ENCODE assay signal across 18 cellular contexts in genomic region chr2:179574061-179574519, GRCh38.
DNase-seq lines count a peak whose midpoint lies in the region; TF ChIP-seq lines count a peak whose summit lies in the region.
"Had no signal": no experiment of that assay in that cellular context is flagged by ENCODE, and none has a peak within 500 bp of the region (broad histone marks: within the 10 kb centered on the region; RNA-seq: fewer than 3 reads in every experiment).

No MANE protein-coding gene starts in this region.

- H3K36me3 ChIP-seq in Caco-2 (ENCODE audit: control insufficient read depth, insufficient read depth, low read length), result no peaks in the 10 kb centered on the region
- H3K36me3 ChIP-seq in Loucy (ENCODE audit: insufficient read depth, low read length), result no peaks in the 10 kb centered on the region
- H3K36me3 ChIP-seq in osteoblast (ENCODE audit: insufficient read depth, low read length), result no peaks in the 10 kb centered on the region
- H3K36me3 ChIP-seq in uterus, result no peaks in the 10 kb centered on the region

- DNase-seq in Caco-2, result no peak
- DNase-seq in glomerular visceral epithelial cell (ENCODE audit: extremely low spot score), result peak; percentile 16
- no peak for DNase-seq in osteoblast (ENCODE audit: insufficient read length, low spot score, missing footprints)
- no peak for DNase-seq in activated CD4-positive, alpha-beta T cell treated with anti-CD3 and anti-CD28 coated beads, Interleukin-2, amount 10 ng/mL, durations not matched to agents 7 days and 5 days
- DNase-seq in caudate nucleus (lab: John Stamatoyannopoulos, UW), result no peak
- no peak for DNase-seq in activated naive CD4-positive, alpha-beta T cell treated with anti-CD3 and anti-CD28 coated beads for 36 hours
- no peak for DNase-seq in uterus
- DNase-seq: ACHN; CD4-positive, alpha-beta T cell; DMS79 treated with DMSO at 0.1 percent for 48 hours; NCI-H1048; NCI-H2107; NCI-H226; NCI-H69; PC-9 had no signal

- TF ChIP-seq CTCF in Caco-2 (IDR thresholded peaks at IDR 0.05; ENCODE audit: insufficient read depth in 1 of 2, low read depth in 1 of 2, low read length in 1 of 2, severe bottlenecking in 1 of 2, unreplicated experiment in 1 of 2) (no peak), Loucy (conservative IDR thresholded peaks at IDR 0.05; ENCODE audit: low read length) (no peak), osteoblast (IDR thresholded peaks at IDR 0.05; ENCODE audit: extremely low read depth, low read depth, low read length) (no peak), uterus (IDR thresholded peaks at IDR 0.05) (no peak)

- BruUV-seq in Caco-2 (replicated peaks; lab: Mats Ljungman, UMichigan), result no TSS peak

- H3K4me3 ChIP-seq in Caco-2 (ENCODE audit: low read depth, low read length) (no peak overlapping the region), Loucy (ENCODE audit: low read length, poor library complexity, severe bottlenecking) (no peak overlapping the region), osteoblast (ENCODE audit: insufficient read depth, low read length) (no peak overlapping the region), uterus (no peak overlapping the region)
- H3K4me3 ChIP-seq: GM23338, PC-9 had no signal

- H3K4me1 Mint-ChIP-seq in Caco-2 (ENCODE audit: low read depth, unreplicated experiment), result peaks cover 15% of the 10 kb centered on the region
- H3K4me1 Mint-ChIP-seq in activated CD4-positive, alpha-beta T cell treated with anti-CD3 and anti-CD28 coated beads, Interleukin-2, amount 10 ng/mL, durations not matched to agents 7 days and 5 days, result no peaks in the 10 kb centered on the region
- H3K4me1 Mint-ChIP-seq in activated naive CD4-positive, alpha-beta T cell treated with anti-CD3 and anti-CD28 coated beads for 36 hours (ENCODE audit: low read depth), result no peaks in the 10 kb centered on the region
- H3K4me1 Mint-ChIP-seq: B cell, GM23338 had no signal

- peak overlapping the region; percentile 27 for H3K4me3 Mint-ChIP-seq in Caco-2 (ENCODE audit: unreplicated experiment)
- no peak overlapping the region for H3K4me3 Mint-ChIP-seq in activated CD4-positive, alpha-beta T cell treated with anti-CD3 and anti-CD28 coated beads, Interleukin-2, amount 10 ng/mL, durations not matched to agents 7 days and 5 days
- no peak overlapping the region for H3K4me3 Mint-ChIP-seq in activated naive CD4-positive, alpha-beta T cell treated with anti-CD3 and anti-CD28 coated beads for 36 hours
- H3K4me3 Mint-ChIP-seq: B cell; CD4-positive, alpha-beta T cell; GM23338 had no signal

- H3K79me2 ChIP-seq in Loucy (ENCODE audit: insufficient read depth, low read length) (no peaks in the 10 kb centered on the region), osteoblast (ENCODE audit: insufficient read depth, low read length) (no peaks in the 10 kb centered on the region)

- no peaks in the 10 kb centered on the region for H3F3A ChIP-seq in Loucy (ENCODE audit: low read depth)

- H2AFZ ChIP-seq in Loucy (ENCODE audit: low read length) (no peak overlapping the region), osteoblast (ENCODE audit: low read length) (peak overlapping the region; percentile 35)
- H2AFZ ChIP-seq: GM23338 had no signal

- no peaks in the 10 kb centered on the region for H3K27me3 Mint-ChIP-seq in Caco-2 (ENCODE audit: insufficient read depth, unreplicated experiment)
- H3K27me3 Mint-ChIP-seq in activated CD4-positive, alpha-beta T cell treated with anti-CD3 and anti-CD28 coated beads, Interleukin-2, amount 10 ng/mL, durations not matched to agents 7 days and 5 days, result no peaks in the 10 kb centered on the region
- no peaks in the 10 kb centered on the region for H3K27me3 Mint-ChIP-seq in activated naive CD4-positive, alpha-beta T cell treated with anti-CD3 and anti-CD28 coated beads for 36 hours (ENCODE audit: low read depth)
- H3K27me3 Mint-ChIP-seq: CD4-positive, alpha-beta T cell had no signal

- H4K20me1 ChIP-seq in Loucy (ENCODE audit: insufficient read depth, low read length, poor library complexity, severe bottlenecking) (no peaks in the 10 kb centered on the region), osteoblast (ENCODE audit: insufficient read depth, low read length) (no peaks in the 10 kb centered on the region)

- H3K9me3 ChIP-seq in Caco-2 (peaks cover 5% of the 10 kb centered on the region; the same call in 1 of the 2 replicates), Loucy (ENCODE audit: insufficient read depth, low read depth, low read length) (no peaks in the 10 kb centered on the region), osteoblast (ENCODE audit: low read depth, low read length) (no peaks in the 10 kb centered on the region), uterus (no peaks in the 10 kb centered on the region)

- H3K4me2 ChIP-seq in Loucy (ENCODE audit: low read depth, low read length, poor library complexity, severe bottlenecking), result peak overlapping the region; percentile 8
- H3K4me2 ChIP-seq in osteoblast (ENCODE audit: insufficient read depth, low read length), result peak overlapping the region; percentile 52
- H3K4me2 ChIP-seq: GM23338, PC-9 had no signal

- peaks cover 27% of the 10 kb centered on the region for H3K4me1 ChIP-seq in Caco-2
- peaks cover 10% of the 10 kb centered on the region for H3K4me1 ChIP-seq in Loucy (ENCODE audit: insufficient read depth, low read length, poor library complexity, severe bottlenecking)
- H3K4me1 ChIP-seq in osteoblast (ENCODE audit: insufficient read depth, low read length), result peaks cover 16% of the 10 kb centered on the region
- no peaks in the 10 kb centered on the region for H3K4me1 ChIP-seq in uterus

- intact Hi-C loops in Caco-2 (cut with micrococcal nuclease; ENCODE audit: unreplicated experiment) (loop anchor here (2.0 kb wide), 1 partner anchor 31 kb away; no protein-coding TSS in a partner anchor), uterus (cut with DNase I; ENCODE audit: low total_unique reads) (no loop called here)
- intact Hi-C loops in activated naive CD4-positive, alpha-beta T cell treated with anti-CD3 and anti-CD28 coated beads for 36 hours (cut with micrococcal nuclease), result no loop called here

- no peak overlapping the region for H3K27ac ChIP-seq in osteoblast (ENCODE audit: low read depth, low read length)
- H3K27ac ChIP-seq in caudate nucleus (ENCODE audit: low read depth, low read length), result no peak overlapping the region
- H3K27ac ChIP-seq in uterus, result no peak overlapping the region
- H3K27ac ChIP-seq: PC-9 had no signal

- no peak overlapping the region for H3K9ac ChIP-seq in Loucy (ENCODE audit: low read depth, low read length, poor library complexity, severe bottlenecking)

- no peak for TF ChIP-seq POLR2A in uterus (IDR thresholded peaks at IDR 0.05)

- no peaks in the 10 kb centered on the region for H3K9me3 Mint-ChIP-seq in Caco-2 (ENCODE audit: unreplicated experiment)
- no peaks in the 10 kb centered on the region for H3K9me3 Mint-ChIP-seq in activated CD4-positive, alpha-beta T cell treated with anti-CD3 and anti-CD28 coated beads, Interleukin-2, amount 10 ng/mL, durations not matched to agents 7 days and 5 days
- no peaks in the 10 kb centered on the region for H3K9me3 Mint-ChIP-seq in activated naive CD4-positive, alpha-beta T cell treated with anti-CD3 and anti-CD28 coated beads for 36 hours
- H3K9me3 Mint-ChIP-seq: CD4-positive, alpha-beta T cell; GM23338 had no signal

- POLR2A ChIA-PET in Caco-2 (lab: Charles Lee), result no interaction called here
- POLR2A ChIA-PET in activated CD4-positive, alpha-beta T cell treated with anti-CD3 and anti-CD28 coated beads, Interleukin-2, amount 10 ng/mL, durations not matched to agents 7 days and 5 days (lab: Charles Lee), result no interaction called here

- no peaks in the 10 kb centered on the region for H3K36me3 Mint-ChIP-seq in Caco-2 (ENCODE audit: insufficient read depth, unreplicated experiment)
- H3K36me3 Mint-ChIP-seq in activated CD4-positive, alpha-beta T cell treated with anti-CD3 and anti-CD28 coated beads, Interleukin-2, amount 10 ng/mL, durations not matched to agents 7 days and 5 days (ENCODE audit: low read depth), result no peaks in the 10 kb centered on the region
- no peaks in the 10 kb centered on the region for H3K36me3 Mint-ChIP-seq in activated naive CD4-positive, alpha-beta T cell treated with anti-CD3 and anti-CD28 coated beads for 36 hours (ENCODE audit: low read depth)

- H3K9me2 ChIP-seq in Loucy (replicated peaks; ENCODE audit: low read depth, low read length), result no peaks in the 10 kb centered on the region

- H3K27me3 ChIP-seq in Caco-2 (replicated peaks; ENCODE audit: control insufficient read depth, insufficient read depth, low read length) (no peaks in the 10 kb centered on the region), Loucy (ENCODE audit: insufficient read depth, low read length, poor library complexity, severe bottlenecking) (no peaks in the 10 kb centered on the region), osteoblast (ENCODE audit: insufficient read depth, low read length) (no peaks in the 10 kb centered on the region), uterus (no peaks in the 10 kb centered on the region)

- H3K27ac Mint-ChIP-seq in Caco-2 (ENCODE audit: unreplicated experiment), result peak overlapping the region; percentile 51
- no peak overlapping the region for H3K27ac Mint-ChIP-seq in activated CD4-positive, alpha-beta T cell treated with anti-CD3 and anti-CD28 coated beads, Interleukin-2, amount 10 ng/mL, durations not matched to agents 7 days and 5 days
- no peak overlapping the region for H3K27ac Mint-ChIP-seq in activated naive CD4-positive, alpha-beta T cell treated with anti-CD3 and anti-CD28 coated beads for 36 hours
- H3K27ac Mint-ChIP-seq: B cell; CD4-positive, alpha-beta T cell; GM23338 had no signal

- CTCF ChIA-PET in Caco-2 (lab: Charles Lee), result no interaction called here
- CTCF ChIA-PET in activated CD4-positive, alpha-beta T cell treated with anti-CD3 and anti-CD28 coated beads, Interleukin-2, amount 10 ng/mL, durations not matched to agents 7 days and 5 days (lab: Charles Lee), result no interaction called here
- CTCF ChIA-PET in activated naive CD4-positive, alpha-beta T cell treated with anti-CD3 and anti-CD28 coated beads for 36 hours (lab: Charles Lee), result no interaction called here
